In the genomic region with DNA sequence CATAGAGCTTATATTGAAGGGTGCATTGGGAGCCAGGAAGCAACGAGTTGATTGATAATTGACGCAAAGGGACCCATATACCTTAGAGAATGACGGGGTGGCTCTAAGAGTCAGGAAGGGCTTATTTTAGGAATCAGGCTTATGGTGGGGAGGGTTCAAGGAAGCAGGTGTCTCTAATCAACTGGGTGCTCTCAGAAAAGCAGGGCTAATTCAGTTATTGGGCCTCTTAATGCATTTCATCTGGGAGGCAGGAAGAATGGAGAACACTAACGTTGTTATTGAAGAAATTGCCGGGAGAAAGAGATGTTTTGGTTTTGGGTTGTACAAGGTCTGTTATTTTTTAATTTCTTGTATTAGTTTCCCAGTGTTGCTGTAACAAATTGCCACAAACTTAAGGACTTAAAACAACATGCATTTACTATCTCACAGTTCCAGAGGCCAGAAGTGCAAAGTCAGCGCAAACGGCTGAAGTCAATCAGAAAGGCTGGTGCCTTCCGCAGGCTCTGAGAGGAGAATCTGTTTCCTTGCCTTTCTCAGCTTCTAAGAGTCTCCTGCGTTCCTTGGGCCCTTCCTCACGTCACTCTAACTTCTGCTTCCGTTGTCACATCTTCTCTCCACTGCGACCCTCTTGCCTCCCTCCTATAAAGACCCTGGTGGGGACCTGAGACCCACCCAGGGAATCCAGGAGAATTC, we compare ENCODE assay signal across 13 cellular contexts.
DNase-seq lines count a peak whose midpoint lies in the region; TF ChIP-seq lines count a peak whose summit lies in the region.
"Had no signal": no experiment of that assay in that cellular context is flagged by ENCODE, and none has a peak within 500 bp of the region (broad histone marks: within the 10 kb centered on the region; RNA-seq: fewer than 3 reads in every experiment).

No MANE protein-coding gene starts in this region.

- no peaks in the 10 kb centered on the region for H3K9me3 Mint-ChIP-seq in activated naive CD4-positive, alpha-beta T cell treated with anti-CD3 and anti-CD28 coated beads for 36 hours
- H3K9me3 Mint-ChIP-seq in type B pancreatic cell: no peaks in the 10 kb centered on the region
- H3K9me3 Mint-ChIP-seq: activated CD4-positive, alpha-beta T cell treated with anti-CD3 and anti-CD28 coated beads, Interleukin-2, amount 10 ng/mL, durations not matched to agents 7 days and 5 days; effector memory CD8-positive, alpha-beta T cell had no signal

- H3K27ac ChIP-seq in SK-N-SH (ENCODE audit: low read depth in 2 of 2, low read length in 1 of 2): no peak overlapping the region; a peak in 1 of 4 replicates
- H3K27ac ChIP-seq: adrenal gland, skin epidermis had no signal

- H3K27me3 ChIP-seq in SK-N-SH (ENCODE audit: insufficient read depth) (no peaks in the 10 kb centered on the region), MG63 (no peaks in the 10 kb centered on the region)
- H3K27me3 ChIP-seq: adrenal gland had no signal

- peak overlapping the region; percentile 87 for H2AFZ ChIP-seq in SK-N-SH (ENCODE audit: low read depth)

- WGBS in SK-N-SH (ENCODE audit: low lambda C conversion rate): 48% methylated on average over 12 of the region's 12 CpGs

- intact Hi-C loops in activated naive CD4-positive, alpha-beta T cell treated with anti-CD3 and anti-CD28 coated beads for 36 hours (cut with micrococcal nuclease): loop anchor here (2.0 to 5.0 kb wide), 3 partner anchors 715 to 1015 kb away; no protein-coding TSS in a partner anchor

- TF ChIP-seq CTCF in SK-N-SH (IDR thresholded peaks at IDR 0.05): no peak
- no peak for TF ChIP-seq CTCF in type B pancreatic cell (conservative IDR thresholded peaks at IDR 0.05)
- TF ChIP-seq CTCF in GM10248 (IDR thresholded peaks at IDR 0.05; ENCODE audit: control extremely low read depth, extremely low read depth, low read depth, missing control alignments): no peak

- peak in 1 of 2 experiments; percentile 51; a peak in 1 of 4 replicates for TF ChIP-seq EP300 in SK-N-SH (IDR thresholded peaks at IDR 0.05; ENCODE audit: borderline replicate concordance in 1 of 2, low read depth in 1 of 2, low read length in 1 of 2)

- no peak overlapping the region for H3K9ac ChIP-seq in SK-N-SH

- H3K4me3 ChIP-seq in SK-N-SH (ENCODE audit: low read depth in 2 of 2, low read length in 1 of 2) (peak overlapping the region; percentile 7 to 51; a peak in 2 of 4 replicates), MG63 (no peak overlapping the region)
- H3K4me3 ChIP-seq: adrenal gland, skin epidermis had no signal

- TF ChIP-seq RAD21 in SK-N-SH (IDR thresholded peaks at IDR 0.05; ENCODE audit: low read length): no peak

- H3K4me3 Mint-ChIP-seq in activated naive CD4-positive, alpha-beta T cell treated with anti-CD3 and anti-CD28 coated beads for 36 hours: peak overlapping the region; percentile 23
- H3K4me3 Mint-ChIP-seq in type B pancreatic cell: peak overlapping the region; percentile 70
- H3K4me3 Mint-ChIP-seq: activated CD4-positive, alpha-beta T cell treated with anti-CD3 and anti-CD28 coated beads, Interleukin-2, amount 10 ng/mL, durations not matched to agents 7 days and 5 days; effector memory CD8-positive, alpha-beta T cell had no signal

- peaks cover 0 to 15% of the 10 kb centered on the region in 2 experiments; a peak in 2 of 4 replicates for H3K4me1 ChIP-seq in SK-N-SH (ENCODE audit: control insufficient read depth in 1 of 2, insufficient read depth in 2 of 2, low read depth in 1 of 2, low read length in 1 of 2)

- peak overlapping the region; percentile 66 for H3K4me2 ChIP-seq in SK-N-SH

- no peaks in the 10 kb centered on the region for H3K79me2 ChIP-seq in SK-N-SH (ENCODE audit: insufficient read depth)

- H3K9me3 ChIP-seq in SK-N-SH (no peaks in the 10 kb centered on the region), MG63 (no peaks in the 10 kb centered on the region)
- H3K9me3 ChIP-seq: adrenal gland had no signal

- H4K20me1 ChIP-seq in SK-N-SH (ENCODE audit: insufficient read depth): no peaks in the 10 kb centered on the region

- POLR2A ChIA-PET in SK-N-SH (lab: Yijun Ruan, JAX): no interaction called here
- POLR2A ChIA-PET in GM10248 (lab: Yijun Ruan, JAX): interaction anchor here (0.5 kb wide), 1 partner anchor 711 kb away, joined by 3 read pairs; no protein-coding TSS in a partner anchor

- no peaks in the 10 kb centered on the region for H3K9me2 ChIP-seq in SK-N-SH

- no peak overlapping the region for H3K27ac Mint-ChIP-seq in activated naive CD4-positive, alpha-beta T cell treated with anti-CD3 and anti-CD28 coated beads for 36 hours
- H3K27ac Mint-ChIP-seq in type B pancreatic cell: peak overlapping the region; percentile 31

- no peaks in the 10 kb centered on the region for H3K36me3 Mint-ChIP-seq in activated naive CD4-positive, alpha-beta T cell treated with anti-CD3 and anti-CD28 coated beads for 36 hours (ENCODE audit: low read depth)
- no peaks in the 10 kb centered on the region for H3K36me3 Mint-ChIP-seq in type B pancreatic cell

- peaks cover 9% of the 10 kb centered on the region for H3K27me3 Mint-ChIP-seq in activated naive CD4-positive, alpha-beta T cell treated with anti-CD3 and anti-CD28 coated beads for 36 hours (ENCODE audit: low read depth)
- H3K27me3 Mint-ChIP-seq in type B pancreatic cell: peaks cover 14% of the 10 kb centered on the region

- CTCF ChIA-PET in activated naive CD4-positive, alpha-beta T cell treated with anti-CD3 and anti-CD28 coated beads for 36 hours (lab: Charles Lee): interaction anchor here (0.5 to 2.9 kb wide), 14 partner anchors 9 to 723 kb away, joined by 3 to 20 read pairs (median 4); no protein-coding TSS in a partner anchor
- CTCF ChIA-PET in SK-N-SH (lab: Yijun Ruan, JAX) (interaction anchor here (0.6 to 7.7 kb wide), 44 partner anchors 9 to 1666 kb away, joined by 3 to 61 read pairs (median 4); no protein-coding TSS in a partner anchor), GM10248 (lab: Yijun Ruan, JAX) (interaction anchor here (1.0 to 6.3 kb wide), 26 partner anchors 9 to 704 kb away, joined by 3 to 43 read pairs (median 4); no protein-coding TSS in a partner anchor)

- no peak for DNase-seq in activated naive CD4-positive, alpha-beta T cell treated with anti-CD3 and anti-CD28 coated beads for 36 hours
- DNase-seq in activated naive CD4-positive, alpha-beta T cell treated with anti-CD3 and anti-CD28 coated beads, Interleukin-2, amount 50 U/mL, for 16 hours: no peak
- DNase-seq in SK-N-SH (peak; percentile 42), medulla oblongata (ENCODE audit: extremely low spot score) (peak; percentile 35), type B pancreatic cell (ENCODE audit: extremely low spot score, unreplicated experiment) (no peak), mucosa of gallbladder (ENCODE audit: low spot score) (no peak), GM10248 (ENCODE audit: extremely low spot score) (no peak), MG63 (no peak)
- DNase-seq: DMS79 treated with DMSO at 0.1 percent for 48 hours had no signal

- peaks cover 8% of the 10 kb centered on the region for H3K4me1 Mint-ChIP-seq in activated naive CD4-positive, alpha-beta T cell treated with anti-CD3 and anti-CD28 coated beads for 36 hours (ENCODE audit: low read depth)
- H3K4me1 Mint-ChIP-seq in type B pancreatic cell (ENCODE audit: unreplicated experiment): peaks cover 14% of the 10 kb centered on the region

- no peaks in the 10 kb centered on the region for H3K36me3 ChIP-seq in SK-N-SH (replicated peaks in 1 of 2; ENCODE audit: control insufficient read depth in 1 of 2, insufficient read depth in 2 of 2, low read length in 1 of 2)
- H3K36me3 ChIP-seq in MG63: no peaks in the 10 kb centered on the region
- H3K36me3 ChIP-seq: adrenal gland had no signal

- H3F3A ChIP-seq in SK-N-SH (replicated peaks; ENCODE audit: insufficient read depth): no peaks in the 10 kb centered on the region

TF ChIP-seq in SK-N-SH, 30 proteins besides CTCF, POLR2A, EP300 and RAD21 (continues in another document):
- no peak for TF ChIP-seq RFX5 (IDR thresholded peaks at IDR 0.05; ENCODE audit: low read length)
- TF ChIP-seq MEF2A (IDR thresholded peaks at IDR 0.05; ENCODE audit: borderline replicate concordance, low read depth): no peak
- TF ChIP-seq, protein P1, sequence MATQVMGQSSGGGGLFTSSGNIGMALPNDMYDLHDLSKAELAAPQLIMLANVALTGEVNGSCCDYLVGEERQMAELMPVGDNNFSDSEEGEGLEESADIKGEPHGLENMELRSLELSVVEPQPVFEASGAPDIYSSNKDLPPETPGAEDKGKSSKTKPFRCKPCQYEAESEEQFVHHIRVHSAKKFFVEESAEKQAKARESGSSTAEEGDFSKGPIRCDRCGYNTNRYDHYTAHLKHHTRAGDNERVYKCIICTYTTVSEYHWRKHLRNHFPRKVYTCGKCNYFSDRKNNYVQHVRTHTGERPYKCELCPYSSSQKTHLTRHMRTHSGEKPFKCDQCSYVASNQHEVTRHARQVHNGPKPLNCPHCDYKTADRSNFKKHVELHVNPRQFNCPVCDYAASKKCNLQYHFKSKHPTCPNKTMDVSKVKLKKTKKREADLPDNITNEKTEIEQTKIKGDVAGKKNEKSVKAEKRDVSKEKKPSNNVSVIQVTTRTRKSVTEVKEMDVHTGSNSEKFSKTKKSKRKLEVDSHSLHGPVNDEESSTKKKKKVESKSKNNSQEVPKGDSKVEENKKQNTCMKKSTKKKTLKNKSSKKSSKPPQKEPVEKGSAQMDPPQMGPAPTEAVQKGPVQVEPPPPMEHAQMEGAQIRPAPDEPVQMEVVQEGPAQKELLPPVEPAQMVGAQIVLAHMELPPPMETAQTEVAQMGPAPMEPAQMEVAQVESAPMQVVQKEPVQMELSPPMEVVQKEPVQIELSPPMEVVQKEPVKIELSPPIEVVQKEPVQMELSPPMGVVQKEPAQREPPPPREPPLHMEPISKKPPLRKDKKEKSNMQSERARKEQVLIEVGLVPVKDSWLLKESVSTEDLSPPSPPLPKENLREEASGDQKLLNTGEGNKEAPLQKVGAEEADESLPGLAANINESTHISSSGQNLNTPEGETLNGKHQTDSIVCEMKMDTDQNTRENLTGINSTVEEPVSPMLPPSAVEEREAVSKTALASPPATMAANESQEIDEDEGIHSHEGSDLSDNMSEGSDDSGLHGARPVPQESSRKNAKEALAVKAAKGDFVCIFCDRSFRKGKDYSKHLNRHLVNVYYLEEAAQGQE (IDR thresholded peaks at IDR 0.05; ENCODE audit: low read depth, low read length): no peak
- no peak for TF ChIP-seq MXI1 (IDR thresholded peaks at IDR 0.05; ENCODE audit: low read depth, low read length)
- no peak for TF ChIP-seq MAX (IDR thresholded peaks at IDR 0.05; ENCODE audit: low read depth)
- no peak for TF ChIP-seq RXRA (IDR thresholded peaks at IDR 0.05; ENCODE audit: borderline replicate concordance, low read depth)
- no peak for TF ChIP-seq POLR2AphosphoS5 (IDR thresholded peaks at IDR 0.05; ENCODE audit: low read depth, low read length)
- TF ChIP-seq YY1 (IDR thresholded peaks at IDR 0.05; ENCODE audit: low read depth): no peak
- TF ChIP-seq SMC3 (IDR thresholded peaks at IDR 0.05; ENCODE audit: low read depth, low read length): no peak
- no peak for TF ChIP-seq GABPA (IDR thresholded peaks at IDR 0.05; ENCODE audit: low read depth)
- no peak for TF ChIP-seq FOXM1 (IDR thresholded peaks at IDR 0.05; ENCODE audit: low read depth)

Comparison
In these comparisons a context has a peak if more than half of its experiments do, and no peak if none do; other contexts are left out.
1. DNase-seq: peak in SK-N-SH (single experiment) and medulla oblongata (single experiment); none in activated naive CD4-positive, alpha-beta T cell treated with anti-CD3 and anti-CD28 coated beads for 36 hours (single experiment), activated naive CD4-positive, alpha-beta T cell treated with anti-CD3 and anti-CD28 coated beads, Interleukin-2, amount 50 U/mL, for 16 hours (single experiment), type B pancreatic cell (single experiment), mucosa of gallbladder (single experiment), GM10248 (single experiment) and MG63 (single experiment).